8 cellular contexts compared by ENCODE assay signal in genomic region chr11:73384871-73385692, GRCh38. TPM values are rescaled to one million over a fixed set of nuclear protein-coding genes. Genes with fewer than 3 reads are reported as not detected.
DNase-seq lines count a peak whose midpoint lies in the region; FAIRE-seq and TF ChIP-seq lines count a peak whose summit lies in the region.

No MANE protein-coding gene starts in this region.

- H3K36me3 ChIP-seq in Peyer's patch, result no peaks in the 10 kb centered on the region

- no peak for FAIRE-seq in RCC 7860 (lab: Jason Lieb, UNC)

- peak overlapping the region; percentile 54 to 99 (median 69) for H3K27ac ChIP-seq in Peyer's patch

- no peaks in the 10 kb centered on the region for H3K9me3 ChIP-seq in Peyer's patch

- intact Hi-C loops in posterior vena cava (cut with DNase I), result no loop called here

- H3K4me1 ChIP-seq in Peyer's patch, result peaks cover 0 to 81% (median 52%) of the 10 kb centered on the region in 4 donors

- H3K27me3 ChIP-seq in Peyer's patch, result no peaks in the 10 kb centered on the region

- H3K4me3 ChIP-seq in Peyer's patch, result peak overlapping the region in 1 of 4 donors; percentile 15

- TF ChIP-seq POLR2A in GM15510 (IDR thresholded peaks at IDR 0.05; ENCODE audit: borderline replicate concordance, extremely low read depth, insufficient read length), result peak; percentile 16
- no peak for TF ChIP-seq POLR2A in Peyer's patch (IDR thresholded peaks at IDR 0.05)
- TF ChIP-seq POLR2A in erythroblast (IDR thresholded peaks at IDR 0.05; ENCODE audit: low read length), result no peak

- TF ChIP-seq CTCF in Peyer's patch (IDR thresholded peaks at IDR 0.05), result no peak

- DNase-seq in H4 (ENCODE audit: low spot score) (peak; percentile 48), Peyer's patch (peak in 2 of 3 donors; percentile 88 to 91), erythroblast (lab: John Stamatoyannopoulos, UW) (peak; percentile 35 to 54), posterior vena cava (ENCODE audit: low spot score) (peak; percentile 93), RCC 7860 (ENCODE audit: low spot score) (no peak), NCI-H1092 treated with DMSO at 0.1 percent for 48 hours (lab: John Stamatoyannopoulos, UW) (no peak), NCI-H526 (lab: John Stamatoyannopoulos, UW) (no peak)

RNA-seq across cellular contexts. Expression of gene RELT, which starts 8.9 kb away (rescaled TPM):
- 2.1 and 2.2 TPM in 2 replicates for total RNA-seq in H4 (2014; rRNA removed; shearing (Covaris generic))
- total RNA-seq in Peyer's patch, result 10 to 100 TPM in 1 of 4 donors, 1 to 10 TPM in 3; 1.2 to 19.0 (median 4.7) TPM
- total RNA-seq in posterior vena cava, result 10 to 100 TPM in 1 of 2 donors, 1 to 10 TPM in 1; 6.3 to 10.8 TPM

Comparison
In these comparisons a context has a peak if more than half of its experiments do, and no peak if none do; other contexts are left out.
1. DNase-seq: peak in H4 (single experiment), Peyer's patch (2 of 3), erythroblast (2 of 2) and posterior vena cava (single experiment); none in RCC 7860 (single experiment), NCI-H1092 treated with DMSO at 0.1 percent for 48 hours (single experiment) and NCI-H526 (0 of 2).